In genomic region chr19:14174883-14175282, GRCh38 we compare ENCODE assay signal across 2 cellular contexts.
TF ChIP-seq lines count a peak whose summit lies in the region.

No MANE protein-coding gene starts in this region.

TF ChIP-seq in WTC11, 78 proteins besides CTCF, POLR2A, EP300 and RAD21:
- TF ChIP-seq SP1 (CRISPR knock-in tag; conservative IDR thresholded peaks at IDR 0.05) (no peak), ETV6 (CRISPR knock-in tag; IDR thresholded peaks at IDR 0.05) (no peak), JUN (CRISPR knock-in tag; IDR thresholded peaks at IDR 0.05) (no peak), FOXJ3 (CRISPR knock-in tag; IDR thresholded peaks at IDR 0.05; ENCODE audit: borderline replicate concordance) (no peak), ZNF121 (CRISPR knock-in tag; IDR thresholded peaks at IDR 0.05) (peak; percentile 93)
- TF ChIP-seq, protein P1, sequence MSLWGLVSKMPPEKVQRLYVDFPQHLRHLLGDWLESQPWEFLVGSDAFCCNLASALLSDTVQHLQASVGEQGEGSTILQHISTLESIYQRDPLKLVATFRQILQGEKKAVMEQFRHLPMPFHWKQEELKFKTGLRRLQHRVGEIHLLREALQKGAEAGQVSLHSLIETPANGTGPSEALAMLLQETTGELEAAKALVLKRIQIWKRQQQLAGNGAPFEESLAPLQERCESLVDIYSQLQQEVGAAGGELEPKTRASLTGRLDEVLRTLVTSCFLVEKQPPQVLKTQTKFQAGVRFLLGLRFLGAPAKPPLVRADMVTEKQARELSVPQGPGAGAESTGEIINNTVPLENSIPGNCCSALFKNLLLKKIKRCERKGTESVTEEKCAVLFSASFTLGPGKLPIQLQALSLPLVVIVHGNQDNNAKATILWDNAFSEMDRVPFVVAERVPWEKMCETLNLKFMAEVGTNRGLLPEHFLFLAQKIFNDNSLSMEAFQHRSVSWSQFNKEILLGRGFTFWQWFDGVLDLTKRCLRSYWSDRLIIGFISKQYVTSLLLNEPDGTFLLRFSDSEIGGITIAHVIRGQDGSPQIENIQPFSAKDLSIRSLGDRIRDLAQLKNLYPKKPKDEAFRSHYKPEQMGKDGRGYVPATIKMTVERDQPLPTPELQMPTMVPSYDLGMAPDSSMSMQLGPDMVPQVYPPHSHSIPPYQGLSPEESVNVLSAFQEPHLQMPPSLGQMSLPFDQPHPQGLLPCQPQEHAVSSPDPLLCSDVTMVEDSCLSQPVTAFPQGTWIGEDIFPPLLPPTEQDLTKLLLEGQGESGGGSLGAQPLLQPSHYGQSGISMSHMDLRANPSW (CRISPR knock-in tag; conservative IDR thresholded peaks at IDR 0.05; ENCODE audit: low read depth), result no peak
- TF ChIP-seq, protein P2, sequence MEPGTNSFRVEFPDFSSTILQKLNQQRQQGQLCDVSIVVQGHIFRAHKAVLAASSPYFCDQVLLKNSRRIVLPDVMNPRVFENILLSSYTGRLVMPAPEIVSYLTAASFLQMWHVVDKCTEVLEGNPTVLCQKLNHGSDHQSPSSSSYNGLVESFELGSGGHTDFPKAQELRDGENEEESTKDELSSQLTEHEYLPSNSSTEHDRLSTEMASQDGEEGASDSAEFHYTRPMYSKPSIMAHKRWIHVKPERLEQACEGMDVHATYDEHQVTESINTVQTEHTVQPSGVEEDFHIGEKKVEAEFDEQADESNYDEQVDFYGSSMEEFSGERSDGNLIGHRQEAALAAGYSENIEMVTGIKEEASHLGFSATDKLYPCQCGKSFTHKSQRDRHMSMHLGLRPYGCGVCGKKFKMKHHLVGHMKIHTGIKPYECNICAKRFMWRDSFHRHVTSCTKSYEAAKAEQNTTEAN (CRISPR knock-in tag; IDR thresholded peaks at IDR 0.05), result 0 out of 2 replicates have a peak, but pooled peaks have one; percentile 35
- TF ChIP-seq, protein P3, sequence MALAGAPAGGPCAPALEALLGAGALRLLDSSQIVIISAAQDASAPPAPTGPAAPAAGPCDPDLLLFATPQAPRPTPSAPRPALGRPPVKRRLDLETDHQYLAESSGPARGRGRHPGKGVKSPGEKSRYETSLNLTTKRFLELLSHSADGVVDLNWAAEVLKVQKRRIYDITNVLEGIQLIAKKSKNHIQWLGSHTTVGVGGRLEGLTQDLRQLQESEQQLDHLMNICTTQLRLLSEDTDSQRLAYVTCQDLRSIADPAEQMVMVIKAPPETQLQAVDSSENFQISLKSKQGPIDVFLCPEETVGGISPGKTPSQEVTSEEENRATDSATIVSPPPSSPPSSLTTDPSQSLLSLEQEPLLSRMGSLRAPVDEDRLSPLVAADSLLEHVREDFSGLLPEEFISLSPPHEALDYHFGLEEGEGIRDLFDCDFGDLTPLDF (CRISPR knock-in tag; IDR thresholded peaks at IDR 0.05), result no peak
- TF ChIP-seq, protein P4, sequence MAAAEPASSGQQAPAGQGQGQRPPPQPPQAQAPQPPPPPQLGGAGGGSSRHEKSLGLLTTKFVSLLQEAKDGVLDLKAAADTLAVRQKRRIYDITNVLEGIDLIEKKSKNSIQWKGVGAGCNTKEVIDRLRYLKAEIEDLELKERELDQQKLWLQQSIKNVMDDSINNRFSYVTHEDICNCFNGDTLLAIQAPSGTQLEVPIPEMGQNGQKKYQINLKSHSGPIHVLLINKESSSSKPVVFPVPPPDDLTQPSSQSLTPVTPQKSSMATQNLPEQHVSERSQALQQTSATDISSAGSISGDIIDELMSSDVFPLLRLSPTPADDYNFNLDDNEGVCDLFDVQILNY (CRISPR knock-in tag; IDR thresholded peaks at IDR 0.05), result no peak

TF ChIP-seq in K562, 482 proteins besides CTCF, POLR2A, EP300 and RAD21:
- peak; percentile 86 for TF ChIP-seq ZNF121 (CRISPR knock-in tag; conservative IDR thresholded peaks at IDR 0.05)
- TF ChIP-seq POU5F1 (IDR thresholded peaks at IDR 0.05; ENCODE audit: borderline replicate concordance, low read depth, low read length, partially characterized antibody), result no peak
- peak; percentile 36 for TF ChIP-seq RBM25 (IDR thresholded peaks at IDR 0.05; ENCODE audit: low read depth, low read length, severe bottlenecking)
- TF ChIP-seq ZNF146 (CRISPR knock-in tag; IDR thresholded peaks at IDR 0.05; ENCODE audit: unreplicated experiment), result no peak
- TF ChIP-seq CREB3L1 (IDR thresholded peaks at IDR 0.05; ENCODE audit: borderline replicate concordance, low read depth), result no peak
- TF ChIP-seq IRF1 (CRISPR knock-in tag; IDR thresholded peaks at IDR 0.05; ENCODE audit: borderline replicate concordance), result no peak
- no peak for TF ChIP-seq HNRNPK (IDR thresholded peaks at IDR 0.05; ENCODE audit: low read depth, low read length, poor library complexity, severe bottlenecking)
